ENCODE assay signal across 8 cellular contexts in genomic region chr10:61730671-61731070, GRCh38.
"Had no signal": no experiment of that assay in that cellular context is flagged by ENCODE, and none has a peak within 500 bp of the region (broad histone marks: within the 10 kb centered on the region; RNA-seq: fewer than 3 reads in every experiment).

No MANE protein-coding gene starts in this region.

- DNase-seq: H9, HCEC 1CT, HFFc6, IMR-90, KBM-7 had no signal

- FAIRE-seq: H1, H54, HTR-8/SVneo had no signal
